Comparison of ENCODE assay signal across 1 cellular context in the genomic region with DNA sequence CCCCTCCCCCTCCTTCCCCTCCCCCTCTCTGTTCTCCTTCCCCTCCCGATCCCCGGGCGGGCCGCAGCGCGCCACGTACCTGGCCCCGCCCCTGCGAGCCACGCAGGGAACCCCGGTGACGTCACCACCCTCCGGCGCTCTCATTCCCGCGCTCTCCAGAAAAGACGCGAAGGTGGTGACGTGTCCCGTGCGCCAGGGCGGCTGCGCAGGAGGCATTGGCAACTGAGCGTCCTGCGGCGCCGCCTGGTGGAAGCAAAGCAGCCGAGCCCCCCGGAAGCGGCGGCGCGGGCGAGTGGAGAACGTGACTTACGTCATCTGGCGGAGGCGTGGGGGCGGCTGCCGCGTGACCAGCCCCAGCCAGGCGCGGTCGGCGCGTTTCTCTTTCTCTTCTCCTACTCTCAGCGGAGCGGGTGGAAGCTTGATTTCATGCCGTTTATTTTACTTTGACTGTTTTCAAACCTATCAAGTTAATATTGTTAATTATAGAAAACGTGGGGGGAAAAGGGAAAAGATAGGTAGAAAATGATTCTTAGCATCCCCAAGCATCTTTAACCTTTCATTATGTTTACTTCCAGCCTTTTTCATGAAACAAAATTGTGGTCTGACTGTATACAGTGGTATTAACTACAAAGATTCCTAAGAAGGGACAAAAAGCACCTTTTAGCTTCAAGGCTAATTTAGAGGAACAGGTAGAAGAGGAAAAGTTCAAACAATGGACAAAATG.
TF ChIP-seq lines count a peak whose summit lies in the region.

No MANE protein-coding gene starts in this region.

TF ChIP-seq in HepG2, 621 proteins besides CTCF, POLR2A, EP300 and RAD21 (continued from another document and continues in another):
- TF ChIP-seq ZZZ3 (CRISPR knock-in tag; IDR thresholded peaks at IDR 0.05; ENCODE audit: borderline replicate concordance) (0 out of 2 replicates have a peak, but pooled peaks have one; percentile 94), MZF1 (CRISPR knock-in tag; IDR thresholded peaks at IDR 0.05; ENCODE audit: borderline replicate concordance) (no peak), ZNF12 (CRISPR knock-in tag; IDR thresholded peaks at IDR 0.05) (peak; percentile 65; the same call in 1 of the 2 replicates), ZNF484 (CRISPR knock-in tag; IDR thresholded peaks at IDR 0.05; ENCODE audit: borderline replicate concordance, low read depth) (no peak), ZNF737 (CRISPR knock-in tag; IDR thresholded peaks at IDR 0.05; ENCODE audit: borderline replicate concordance) (no peak; the same call in 1 of the 2 replicates), RBM39 (IDR thresholded peaks at IDR 0.05; ENCODE audit: low read depth, low read length, poor library complexity, severe bottlenecking) (no peak), RBAK (CRISPR knock-in tag; IDR thresholded peaks at IDR 0.05) (no peak; the same call in 1 of the 2 replicates), MIER3 (CRISPR knock-in tag; IDR thresholded peaks at IDR 0.05; ENCODE audit: borderline replicate concordance) (peak; percentile 99), ZNF468 (CRISPR knock-in tag; IDR thresholded peaks at IDR 0.05) (no peak), STAT5B (CRISPR knock-in tag; IDR thresholded peaks at IDR 0.05) (no peak), MED1 (CRISPR knock-in tag; IDR thresholded peaks at IDR 0.05) (peak; percentile 98), KLF9 (CRISPR knock-in tag; IDR thresholded peaks at IDR 0.05; ENCODE audit: low read depth) (peak; percentile 95), ZNF33B (CRISPR knock-in tag; IDR thresholded peaks at IDR 0.05) (peak; percentile 86; the same call in 1 of the 2 replicates), ERF (CRISPR knock-in tag; IDR thresholded peaks at IDR 0.05) (peak; percentile 100), AHR (CRISPR knock-in tag; IDR thresholded peaks at IDR 0.05) (peak; percentile 96; the same call in 1 of the 2 replicates), REXO4 (CRISPR knock-in tag; IDR thresholded peaks at IDR 0.05; ENCODE audit: borderline replicate concordance) (no peak), ZNF781 (CRISPR knock-in tag; IDR thresholded peaks at IDR 0.05; ENCODE audit: borderline replicate concordance, not compliant biosample characterization) (peak; percentile 92), ZNF562 (CRISPR knock-in tag; IDR thresholded peaks at IDR 0.05; ENCODE audit: borderline replicate concordance) (no peak; the same call in 1 of the 2 replicates)
- TF ChIP-seq, protein P1, sequence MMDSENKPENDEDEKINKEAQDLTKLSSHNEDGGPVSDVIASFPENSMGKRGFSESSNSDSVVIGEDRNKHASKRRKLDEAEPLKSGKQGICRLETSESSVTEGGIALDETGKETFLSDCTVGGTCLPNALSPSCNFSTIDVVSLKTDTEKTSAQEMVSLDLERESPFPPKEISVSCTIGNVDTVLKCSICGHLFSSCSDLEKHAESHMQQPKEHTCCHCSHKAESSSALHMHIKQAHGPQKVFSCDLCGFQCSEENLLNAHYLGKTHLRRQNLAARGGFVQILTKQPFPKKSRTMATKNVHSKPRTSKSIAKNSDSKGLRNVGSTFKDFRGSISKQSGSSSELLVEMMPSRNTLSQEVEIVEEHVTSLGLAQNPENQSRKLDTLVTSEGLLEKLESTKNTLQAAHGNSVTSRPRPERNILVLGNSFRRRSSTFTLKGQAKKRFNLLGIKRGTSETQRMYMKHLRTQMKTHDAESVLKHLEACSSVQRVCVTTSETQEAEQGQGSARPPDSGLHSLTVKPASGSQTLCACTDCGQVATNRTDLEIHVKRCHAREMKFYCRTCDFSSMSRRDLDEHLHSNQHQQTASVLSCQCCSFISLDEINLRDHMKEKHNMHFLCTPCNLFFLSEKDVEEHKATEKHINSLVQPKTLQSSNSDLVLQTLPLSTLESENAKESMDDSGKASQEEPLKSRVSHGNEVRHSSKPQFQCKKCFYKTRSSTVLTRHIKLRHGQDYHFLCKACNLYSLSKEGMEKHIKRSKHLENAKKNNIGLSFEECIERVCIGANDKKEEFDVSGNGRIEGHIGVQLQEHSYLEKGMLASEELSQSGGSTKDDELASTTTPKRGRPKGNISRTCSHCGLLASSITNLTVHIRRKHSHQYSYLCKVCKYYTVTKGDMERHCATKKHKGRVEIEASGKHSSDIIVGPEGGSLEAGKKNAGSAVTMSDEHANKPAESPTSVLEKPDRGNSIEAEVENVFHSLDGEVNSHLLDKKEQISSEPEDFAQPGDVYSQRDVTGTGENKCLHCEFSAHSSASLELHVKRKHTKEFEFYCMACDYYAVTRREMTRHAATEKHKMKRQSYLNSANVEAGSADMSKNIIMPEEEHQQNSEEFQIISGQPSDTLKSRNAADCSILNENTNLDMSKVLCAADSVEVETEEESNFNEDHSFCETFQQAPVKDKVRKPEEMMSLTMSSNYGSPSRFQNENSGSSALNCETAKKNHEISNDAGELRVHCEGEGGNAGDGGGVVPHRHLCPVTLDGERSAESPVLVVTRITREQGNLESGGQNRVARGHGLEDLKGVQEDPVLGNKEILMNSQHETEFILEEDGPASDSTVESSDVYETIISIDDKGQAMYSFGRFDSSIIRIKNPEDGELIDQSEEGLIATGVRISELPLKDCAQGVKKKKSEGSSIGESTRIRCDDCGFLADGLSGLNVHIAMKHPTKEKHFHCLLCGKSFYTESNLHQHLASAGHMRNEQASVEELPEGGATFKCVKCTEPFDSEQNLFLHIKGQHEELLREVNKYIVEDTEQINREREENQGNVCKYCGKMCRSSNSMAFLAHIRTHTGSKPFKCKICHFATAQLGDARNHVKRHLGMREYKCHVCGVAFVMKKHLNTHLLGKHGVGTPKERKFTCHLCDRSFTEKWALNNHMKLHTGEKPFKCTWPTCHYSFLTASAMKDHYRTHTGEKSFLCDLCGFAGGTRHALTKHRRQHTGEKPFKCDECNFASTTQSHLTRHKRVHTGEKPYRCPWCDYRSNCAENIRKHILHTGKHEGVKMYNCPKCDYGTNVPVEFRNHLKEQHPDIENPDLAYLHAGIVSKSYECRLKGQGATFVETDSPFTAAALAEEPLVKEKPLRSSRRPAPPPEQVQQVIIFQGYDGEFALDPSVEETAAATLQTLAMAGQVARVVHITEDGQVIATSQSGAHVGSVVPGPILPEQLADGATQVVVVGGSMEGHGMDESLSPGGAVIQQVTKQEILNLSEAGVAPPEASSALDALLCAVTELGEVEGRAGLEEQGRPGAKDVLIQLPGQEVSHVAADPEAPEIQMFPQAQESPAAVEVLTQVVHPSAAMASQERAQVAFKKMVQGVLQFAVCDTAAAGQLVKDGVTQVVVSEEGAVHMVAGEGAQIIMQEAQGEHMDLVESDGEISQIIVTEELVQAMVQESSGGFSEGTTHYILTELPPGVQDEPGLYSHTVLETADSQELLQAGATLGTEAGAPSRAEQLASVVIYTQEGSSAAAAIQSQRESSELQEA (CRISPR knock-in tag; IDR thresholded peaks at IDR 0.05; ENCODE audit: not compliant biosample characterization), result no peak
- TF ChIP-seq, protein P2, sequence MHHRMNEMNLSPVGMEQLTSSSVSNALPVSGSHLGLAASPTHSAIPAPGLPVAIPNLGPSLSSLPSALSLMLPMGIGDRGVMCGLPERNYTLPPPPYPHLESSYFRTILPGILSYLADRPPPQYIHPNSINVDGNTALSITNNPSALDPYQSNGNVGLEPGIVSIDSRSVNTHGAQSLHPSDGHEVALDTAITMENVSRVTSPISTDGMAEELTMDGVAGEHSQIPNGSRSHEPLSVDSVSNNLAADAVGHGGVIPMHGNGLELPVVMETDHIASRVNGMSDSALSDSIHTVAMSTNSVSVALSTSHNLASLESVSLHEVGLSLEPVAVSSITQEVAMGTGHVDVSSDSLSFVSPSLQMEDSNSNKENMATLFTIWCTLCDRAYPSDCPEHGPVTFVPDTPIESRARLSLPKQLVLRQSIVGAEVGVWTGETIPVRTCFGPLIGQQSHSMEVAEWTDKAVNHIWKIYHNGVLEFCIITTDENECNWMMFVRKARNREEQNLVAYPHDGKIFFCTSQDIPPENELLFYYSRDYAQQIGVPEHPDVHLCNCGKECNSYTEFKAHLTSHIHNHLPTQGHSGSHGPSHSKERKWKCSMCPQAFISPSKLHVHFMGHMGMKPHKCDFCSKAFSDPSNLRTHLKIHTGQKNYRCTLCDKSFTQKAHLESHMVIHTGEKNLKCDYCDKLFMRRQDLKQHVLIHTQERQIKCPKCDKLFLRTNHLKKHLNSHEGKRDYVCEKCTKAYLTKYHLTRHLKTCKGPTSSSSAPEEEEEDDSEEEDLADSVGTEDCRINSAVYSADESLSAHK (CRISPR knock-in tag; IDR thresholded peaks at IDR 0.05; ENCODE audit: borderline replicate concordance), result no peak
- TF ChIP-seq, protein P3, sequence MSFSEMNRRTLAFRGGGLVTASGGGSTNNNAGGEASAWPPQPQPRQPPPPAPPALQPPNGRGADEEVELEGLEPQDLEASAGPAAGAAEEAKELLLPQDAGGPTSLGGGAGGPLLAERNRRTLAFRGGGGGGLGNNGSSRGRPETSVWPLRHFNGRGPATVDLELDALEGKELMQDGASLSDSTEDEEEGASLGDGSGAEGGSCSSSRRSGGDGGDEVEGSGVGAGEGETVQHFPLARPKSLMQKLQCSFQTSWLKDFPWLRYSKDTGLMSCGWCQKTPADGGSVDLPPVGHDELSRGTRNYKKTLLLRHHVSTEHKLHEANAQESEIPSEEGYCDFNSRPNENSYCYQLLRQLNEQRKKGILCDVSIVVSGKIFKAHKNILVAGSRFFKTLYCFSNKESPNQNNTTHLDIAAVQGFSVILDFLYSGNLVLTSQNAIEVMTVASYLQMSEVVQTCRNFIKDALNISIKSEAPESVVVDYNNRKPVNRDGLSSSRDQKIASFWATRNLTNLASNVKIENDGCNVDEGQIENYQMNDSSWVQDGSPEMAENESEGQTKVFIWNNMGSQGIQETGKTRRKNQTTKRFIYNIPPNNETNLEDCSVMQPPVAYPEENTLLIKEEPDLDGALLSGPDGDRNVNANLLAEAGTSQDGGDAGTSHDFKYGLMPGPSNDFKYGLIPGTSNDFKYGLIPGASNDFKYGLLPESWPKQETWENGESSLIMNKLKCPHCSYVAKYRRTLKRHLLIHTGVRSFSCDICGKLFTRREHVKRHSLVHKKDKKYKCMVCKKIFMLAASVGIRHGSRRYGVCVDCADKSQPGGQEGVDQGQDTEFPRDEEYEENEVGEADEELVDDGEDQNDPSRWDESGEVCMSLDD (CRISPR knock-in tag; IDR thresholded peaks at IDR 0.05; ENCODE audit: borderline replicate concordance), result peak; percentile 16; the same call in 1 of the 2 replicates
- TF ChIP-seq, protein P4, sequence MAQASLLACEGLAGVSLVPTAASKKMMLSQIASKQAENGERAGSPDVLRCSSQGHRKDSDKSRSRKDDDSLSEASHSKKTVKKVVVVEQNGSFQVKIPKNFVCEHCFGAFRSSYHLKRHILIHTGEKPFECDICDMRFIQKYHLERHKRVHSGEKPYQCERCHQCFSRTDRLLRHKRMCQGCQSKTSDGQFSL (CRISPR knock-in tag; IDR thresholded peaks at IDR 0.05), result peak; percentile 59; the same call in 1 of the 2 replicates
- TF ChIP-seq, protein P5, sequence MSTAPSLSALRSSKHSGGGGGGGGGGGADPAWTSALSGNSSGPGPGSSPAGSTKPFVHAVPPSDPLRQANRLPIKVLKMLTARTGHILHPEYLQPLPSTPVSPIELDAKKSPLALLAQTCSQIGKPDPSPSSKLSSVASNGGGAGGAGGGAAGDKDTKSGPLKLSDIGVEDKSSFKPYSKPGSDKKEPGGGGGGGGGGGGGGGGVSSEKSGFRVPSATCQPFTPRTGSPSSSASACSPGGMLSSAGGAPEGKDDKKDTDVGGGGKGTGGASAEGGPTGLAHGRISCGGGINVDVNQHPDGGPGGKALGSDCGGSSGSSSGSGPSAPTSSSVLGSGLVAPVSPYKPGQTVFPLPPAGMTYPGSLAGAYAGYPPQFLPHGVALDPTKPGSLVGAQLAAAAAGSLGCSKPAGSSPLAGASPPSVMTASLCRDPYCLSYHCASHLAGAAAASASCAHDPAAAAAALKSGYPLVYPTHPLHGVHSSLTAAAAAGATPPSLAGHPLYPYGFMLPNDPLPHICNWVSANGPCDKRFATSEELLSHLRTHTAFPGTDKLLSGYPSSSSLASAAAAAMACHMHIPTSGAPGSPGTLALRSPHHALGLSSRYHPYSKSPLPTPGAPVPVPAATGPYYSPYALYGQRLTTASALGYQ (CRISPR knock-in tag; IDR thresholded peaks at IDR 0.05), result peak; percentile 91
- TF ChIP-seq, protein P6, sequence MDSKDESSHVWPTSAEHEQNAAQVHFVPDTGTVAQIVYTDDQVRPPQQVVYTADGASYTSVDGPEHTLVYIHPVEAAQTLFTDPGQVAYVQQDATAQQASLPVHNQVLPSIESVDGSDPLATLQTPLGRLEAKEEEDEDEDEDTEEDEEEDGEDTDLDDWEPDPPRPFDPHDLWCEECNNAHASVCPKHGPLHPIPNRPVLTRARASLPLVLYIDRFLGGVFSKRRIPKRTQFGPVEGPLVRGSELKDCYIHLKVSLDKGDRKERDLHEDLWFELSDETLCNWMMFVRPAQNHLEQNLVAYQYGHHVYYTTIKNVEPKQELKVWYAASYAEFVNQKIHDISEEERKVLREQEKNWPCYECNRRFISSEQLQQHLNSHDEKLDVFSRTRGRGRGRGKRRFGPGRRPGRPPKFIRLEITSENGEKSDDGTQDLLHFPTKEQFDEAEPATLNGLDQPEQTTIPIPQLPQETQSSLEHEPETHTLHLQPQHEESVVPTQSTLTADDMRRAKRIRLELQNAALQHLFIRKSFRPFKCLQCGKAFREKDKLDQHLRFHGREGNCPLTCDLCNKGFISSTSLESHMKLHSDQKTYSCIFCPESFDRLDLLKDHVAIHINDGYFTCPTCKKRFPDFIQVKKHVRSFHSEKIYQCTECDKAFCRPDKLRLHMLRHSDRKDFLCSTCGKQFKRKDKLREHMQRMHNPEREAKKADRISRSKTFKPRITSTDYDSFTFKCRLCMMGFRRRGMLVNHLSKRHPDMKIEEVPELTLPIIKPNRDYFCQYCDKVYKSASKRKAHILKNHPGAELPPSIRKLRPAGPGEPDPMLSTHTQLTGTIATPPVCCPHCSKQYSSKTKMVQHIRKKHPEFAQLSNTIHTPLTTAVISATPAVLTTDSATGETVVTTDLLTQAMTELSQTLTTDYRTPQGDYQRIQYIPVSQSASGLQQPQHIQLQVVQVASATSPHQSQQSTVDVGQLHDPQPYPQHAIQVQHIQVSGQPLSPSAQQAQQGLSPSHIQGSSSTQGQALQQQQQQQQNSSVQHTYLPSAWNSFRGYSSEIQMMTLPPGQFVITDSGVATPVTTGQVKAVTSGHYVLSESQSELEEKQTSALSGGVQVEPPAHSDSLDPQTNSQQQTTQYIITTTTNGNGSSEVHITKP (CRISPR knock-in tag; IDR thresholded peaks at IDR 0.05; ENCODE audit: low read depth), result peak; percentile 79; the same call in 1 of the 2 replicates
- TF ChIP-seq, protein P7, sequence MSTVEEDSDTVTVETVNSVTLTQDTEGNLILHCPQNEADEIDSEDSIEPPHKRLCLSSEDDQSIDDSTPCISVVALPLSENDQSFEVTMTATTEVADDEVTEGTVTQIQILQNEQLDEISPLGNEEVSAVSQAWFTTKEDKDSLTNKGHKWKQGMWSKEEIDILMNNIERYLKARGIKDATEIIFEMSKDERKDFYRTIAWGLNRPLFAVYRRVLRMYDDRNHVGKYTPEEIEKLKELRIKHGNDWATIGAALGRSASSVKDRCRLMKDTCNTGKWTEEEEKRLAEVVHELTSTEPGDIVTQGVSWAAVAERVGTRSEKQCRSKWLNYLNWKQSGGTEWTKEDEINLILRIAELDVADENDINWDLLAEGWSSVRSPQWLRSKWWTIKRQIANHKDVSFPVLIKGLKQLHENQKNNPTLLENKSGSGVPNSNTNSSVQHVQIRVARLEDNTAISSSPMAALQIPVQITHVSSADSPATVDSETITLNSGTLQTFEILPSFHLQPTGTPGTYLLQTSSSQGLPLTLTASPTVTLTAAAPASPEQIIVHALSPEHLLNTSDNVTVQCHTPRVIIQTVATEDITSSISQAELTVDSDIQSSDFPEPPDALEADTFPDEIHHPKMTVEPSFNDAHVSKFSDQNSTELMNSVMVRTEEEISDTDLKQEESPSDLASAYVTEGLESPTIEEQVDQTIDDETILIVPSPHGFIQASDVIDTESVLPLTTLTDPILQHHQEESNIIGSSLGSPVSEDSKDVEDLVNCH (CRISPR knock-in tag; IDR thresholded peaks at IDR 0.05), result no peak; the same call in 1 of the 2 replicates
- TF ChIP-seq, protein P8, sequence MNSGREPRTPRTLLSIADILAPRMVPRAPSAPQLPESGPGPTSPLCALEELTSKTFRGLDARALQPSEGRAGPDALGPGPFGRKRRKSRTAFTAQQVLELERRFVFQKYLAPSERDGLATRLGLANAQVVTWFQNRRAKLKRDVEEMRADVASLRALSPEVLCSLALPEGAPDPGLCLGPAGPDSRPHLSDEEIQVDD (CRISPR knock-in tag; IDR thresholded peaks at IDR 0.05; ENCODE audit: borderline replicate concordance), result no peak; the same call in 1 of the 2 replicates
